15 cellular contexts compared by ENCODE assay signal in the genomic region with DNA sequence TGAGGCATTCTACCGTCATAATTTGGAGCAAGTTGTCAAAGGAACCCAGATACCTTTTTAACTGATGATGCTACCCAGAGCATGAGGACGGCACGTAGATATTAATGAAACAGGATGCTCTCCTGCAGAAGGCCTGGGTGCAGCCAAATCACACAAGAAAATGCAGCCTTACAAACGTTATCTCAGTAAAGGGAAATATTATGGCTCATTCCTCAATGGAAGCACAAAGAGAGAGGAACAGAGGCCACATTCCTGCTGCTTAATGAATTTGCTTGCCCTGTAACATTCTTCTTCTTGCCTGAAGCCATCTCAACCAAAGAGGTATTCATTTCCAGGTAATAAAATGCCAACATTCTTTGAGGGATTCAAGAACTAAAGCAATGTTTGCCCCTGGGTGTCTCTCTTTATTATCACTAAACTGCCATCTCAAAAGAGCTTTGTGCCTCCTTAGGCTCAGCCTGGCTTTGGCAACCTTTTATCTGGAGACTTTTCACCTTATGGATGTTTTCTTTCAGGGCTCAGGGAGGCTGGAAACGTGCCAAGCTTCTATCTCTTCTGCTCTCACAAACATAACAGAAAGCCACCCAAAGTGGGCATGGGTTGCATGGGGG.
"Had no signal": no experiment of that assay in that cellular context is flagged by ENCODE, and none has a peak within 500 bp of the region (broad histone marks: within the 10 kb centered on the region; RNA-seq: fewer than 3 reads in every experiment).

No MANE protein-coding gene starts in this region.

- H3K27ac Mint-ChIP-seq: activated T-helper 2 cell treated with anti-CD3 and anti-CD28 coated beads, Interferon-gamma antibody, Interleukin-2, Interleukin-4, amounts not matched to agents 10 μg/mL and 5 μg/mL and 100 μg/mL, durations not matched to agents 14 hours and 24 hours and 36 hours; dendritic cell treated with granulocyte-macrophage colony-stimulating factor and Interleukin-4, amounts not matched to agents 40 ng/mL and 50 ng/mL, for 4 days; effector memory CD8-positive, alpha-beta T cell; natural killer cell treated with Interleukin-12 subunit alpha and Interleukin-12 subunit beta and Interleukin-15 and Interleukin-18, amount 100 ng/mL, for 72 hours; stimulated activated naive CD8-positive, alpha-beta T cell treated with anti-CD3 and anti-CD28 coated beads, Interleukin-15, Interleukin-2, amounts not matched to agents 100 ng/mL and 50 ng/mL, for 24 hours; T-helper 2 cell treated with Interferon-gamma antibody and Interleukin-4, amounts not matched to agents 5 μg/mL and 100 μg/mL, for 36 hours had no signal

- H3K9me3 Mint-ChIP-seq: activated naive CD4-positive, alpha-beta T cell treated with anti-CD3 and anti-CD28 coated beads, Interleukin-2, amount 10 ng/mL, durations not matched to agents 7 days and 5 days; activated T-helper 2 cell treated with anti-CD3 and anti-CD28 coated beads, Interferon-gamma antibody, Interleukin-2, Interleukin-4, amounts not matched to agents 10 μg/mL and 5 μg/mL and 100 μg/mL, durations not matched to agents 14 hours and 24 hours and 36 hours; central memory CD8-positive, alpha-beta T cell; dendritic cell treated with granulocyte-macrophage colony-stimulating factor and Interleukin-4, amounts not matched to agents 40 ng/mL and 50 ng/mL, for 4 days; effector memory CD8-positive, alpha-beta T cell; natural killer cell treated with Interleukin-12 subunit alpha and Interleukin-12 subunit beta and Interleukin-15 and Interleukin-18, amount 100 ng/mL, for 72 hours; stimulated activated naive CD8-positive, alpha-beta T cell treated with anti-CD3 and anti-CD28 coated beads, Interleukin-15, Interleukin-2, amounts not matched to agents 100 ng/mL and 50 ng/mL, for 24 hours; T-helper 2 cell treated with Interferon-gamma antibody and Interleukin-4, amounts not matched to agents 5 μg/mL and 100 μg/mL, for 36 hours had no signal

- ATAC-seq: effector memory CD8-positive, alpha-beta T cell; gastroesophageal sphincter; natural killer cell treated with Interleukin-12 subunit alpha and Interleukin-12 subunit beta and Interleukin-15 and Interleukin-18, amount 100 ng/mL, for 72 hours; psoas muscle had no signal

- H3K4me3 ChIP-seq: gastroesophageal sphincter, psoas muscle, testis had no signal

- H3K36me3 Mint-ChIP-seq: activated naive CD4-positive, alpha-beta T cell treated with anti-CD3 and anti-CD28 coated beads, Interleukin-2, amount 10 ng/mL, durations not matched to agents 7 days and 5 days; natural killer cell treated with Interleukin-12 subunit alpha and Interleukin-12 subunit beta and Interleukin-15 and Interleukin-18, amount 100 ng/mL, for 72 hours had no signal

- H3K4me1 Mint-ChIP-seq: central memory CD8-positive, alpha-beta T cell had no signal

- H3K4me3 Mint-ChIP-seq: activated naive CD4-positive, alpha-beta T cell treated with anti-CD3 and anti-CD28 coated beads, Interleukin-2, amount 10 ng/mL, durations not matched to agents 7 days and 5 days; central memory CD8-positive, alpha-beta T cell; dendritic cell treated with granulocyte-macrophage colony-stimulating factor and Interleukin-4, amounts not matched to agents 40 ng/mL and 50 ng/mL, for 4 days; effector memory CD8-positive, alpha-beta T cell; natural killer cell treated with Interleukin-12 subunit alpha and Interleukin-12 subunit beta and Interleukin-15 and Interleukin-18, amount 100 ng/mL, for 72 hours; stimulated activated naive CD8-positive, alpha-beta T cell treated with anti-CD3 and anti-CD28 coated beads, Interleukin-15, Interleukin-2, amounts not matched to agents 100 ng/mL and 50 ng/mL, for 24 hours; T-helper 2 cell treated with Interferon-gamma antibody and Interleukin-4, amounts not matched to agents 5 μg/mL and 100 μg/mL, for 36 hours had no signal

- H3K27ac ChIP-seq: epithelial cell of prostate, psoas muscle, testis, VCaP had no signal

- H3K9me3 ChIP-seq: gastroesophageal sphincter, psoas muscle, testis had no signal

- H3K27me3 ChIP-seq: gastroesophageal sphincter, testis had no signal

- H3K4me1 ChIP-seq: psoas muscle, testis had no signal

- DNase-seq: activated CD4-positive, alpha-beta T cell treated with anti-CD3 and anti-CD28 coated beads for 4 hours; activated naive CD4-positive, alpha-beta T cell treated with anti-CD3 and anti-CD28 coated beads, Interleukin-2, amount 10 ng/mL, durations not matched to agents 7 days and 5 days; effector memory CD8-positive, alpha-beta T cell; psoas muscle; stimulated activated CD4-positive, alpha-beta T cell treated with anti-CD3 and anti-CD28 coated beads, Interleukin-4, amount 100 ng/mL, for 24 hours; testis had no signal
